Comparison of ENCODE assay signal across 8 cellular contexts in the genomic region with DNA sequence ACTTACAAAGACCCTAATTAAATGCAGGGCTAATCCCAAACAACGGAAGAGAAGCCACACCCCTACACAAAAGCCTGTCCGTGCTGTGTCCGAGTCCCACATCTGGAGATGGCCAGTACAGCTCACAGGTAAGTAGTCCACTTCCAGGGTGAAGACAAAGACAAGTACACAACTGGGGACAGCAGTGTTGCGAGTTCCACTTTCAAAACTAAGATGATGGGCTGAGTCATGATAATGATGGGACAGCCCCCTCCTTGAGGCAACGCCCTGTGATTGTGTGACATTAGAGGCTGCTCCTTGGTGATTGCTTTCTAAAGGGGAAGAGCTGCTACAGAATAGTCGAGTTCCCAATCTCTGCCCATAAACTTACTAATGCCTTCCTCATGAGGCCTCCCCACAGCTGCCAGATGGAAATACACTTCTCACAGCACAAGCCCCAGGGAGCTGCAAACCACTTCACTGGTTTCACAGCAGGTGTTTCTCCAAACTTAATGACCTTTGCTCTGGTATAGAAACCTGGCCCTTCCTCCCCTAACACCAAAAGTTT. TPM values are rescaled to one million over a fixed set of nuclear protein-coding genes. Genes with fewer than 3 reads are reported as not detected.
DNase-seq lines count a peak whose midpoint lies in the region; ATAC-seq and TF ChIP-seq lines count a peak whose summit lies in the region.

No MANE protein-coding gene starts in this region.

- no peaks in the 10 kb centered on the region; the same call in 1 of the 2 replicates for H3K27me3 Mint-ChIP-seq in HFFc6 (ENCODE audit: insufficient read depth)

- no peak overlapping the region for H3K4me3 ChIP-seq in osteoblast (ENCODE audit: insufficient read depth, low read length)

- H3K79me2 ChIP-seq in osteoblast (ENCODE audit: insufficient read depth, low read length): no peaks in the 10 kb centered on the region

- DNase-seq in NOMO-1 treated with DMSO at 0.1 percent for 48 hours (lab: John Stamatoyannopoulos, UW; ENCODE audit: unreplicated experiment): peak; percentile 97
- DNase-seq in iPS-NIHi11 (ENCODE audit: low spot score): peak; percentile 33
- DNase-seq in osteoblast (ENCODE audit: insufficient read length, low spot score, missing footprints): no peak
- no peak for DNase-seq in HFFc6
- no peak for DNase-seq in GDM1 (lab: John Stamatoyannopoulos, UW)
- no peak for DNase-seq in hypothalamus (lab: John Stamatoyannopoulos, UW)

- H3K4me2 ChIP-seq in osteoblast (ENCODE audit: insufficient read depth, low read length): no peak overlapping the region

- no peak overlapping the region for H3K27ac ChIP-seq in osteoblast (ENCODE audit: low read depth, low read length)

- H3K27ac Mint-ChIP-seq in HFFc6: no peak overlapping the region

- no peaks in the 10 kb centered on the region for H3K9me3 ChIP-seq in osteoblast (ENCODE audit: low read depth, low read length)

- H3K9me3 Mint-ChIP-seq in HFFc6: no peaks in the 10 kb centered on the region

- H3K4me1 Mint-ChIP-seq in HFFc6 (ENCODE audit: low read depth): peaks cover 26% of the 10 kb centered on the region

- no peak for TF ChIP-seq CTCF in osteoblast (IDR thresholded peaks at IDR 0.05; ENCODE audit: extremely low read depth, low read depth, low read length)
- TF ChIP-seq CTCF in HFFc6 (IDR thresholded peaks at IDR 0.05): no peak

- ATAC-seq in GM18909 (IDR thresholded peaks at IDR 0.05; ENCODE audit: poor library complexity, unreplicated experiment) (peak; percentile 88), HG02571 (IDR thresholded peaks at IDR 0.05; ENCODE audit: unreplicated experiment) (peak; percentile 85)

- H3K4me3 Mint-ChIP-seq in HFFc6: no peak overlapping the region

- no peak overlapping the region for H2AFZ ChIP-seq in osteoblast (ENCODE audit: low read length)

- H3K36me3 Mint-ChIP-seq in HFFc6 (ENCODE audit: low read depth): peaks cover 34% of the 10 kb centered on the region

- no peaks in the 10 kb centered on the region for H3K27me3 ChIP-seq in osteoblast (ENCODE audit: insufficient read depth, low read length)

- peaks cover 11% of the 10 kb centered on the region for H3K4me1 ChIP-seq in osteoblast (ENCODE audit: insufficient read depth, low read length)

- H3K36me3 ChIP-seq in osteoblast (ENCODE audit: insufficient read depth, low read length): peaks cover 33% of the 10 kb centered on the region

- no peaks in the 10 kb centered on the region for H4K20me1 ChIP-seq in osteoblast (ENCODE audit: insufficient read depth, low read length)

RNA-seq across cellular contexts. Expression of a gene that starts 27.6 kb away (rescaled TPM):
- 11.9 and 12.7 TPM in 2 replicates for total RNA-seq in osteoblast
- 10 to 100 TPM; 32.9 to 39.6 (median 34.7) TPM for total RNA-seq in HFFc6 (2021; fragmentation: NEBNext Ultra II Directional; extraction: Animal tissue kit (Norgen Biotek cat#: 25700))

RNA-seq across cellular contexts. Expression of a gene that starts 56.8 kb away (rescaled TPM):
- 11.6 and 12.4 TPM in 2 replicates for total RNA-seq in osteoblast
- 1 to 10 TPM; 3.0 to 4.8 (median 3.9) TPM for total RNA-seq in HFFc6 (2021; fragmentation: NEBNext Ultra II Directional; extraction: Animal tissue kit (Norgen Biotek cat#: 25700))

RNA-seq across cellular contexts. Expression of a gene that starts 58.3 kb away (rescaled TPM):
- 1.8 and 2.2 TPM in 2 replicates for total RNA-seq in osteoblast
- 10 to 100 TPM; 15.5 to 21.9 (median 20.0) TPM for total RNA-seq in HFFc6 (2021; fragmentation: NEBNext Ultra II Directional; extraction: Animal tissue kit (Norgen Biotek cat#: 25700))

Comparison
In these comparisons a context has a peak if more than half of its experiments do, and no peak if none do; other contexts are left out.
1. DNase-seq: peak in NOMO-1 treated with DMSO at 0.1 percent for 48 hours (single experiment) and iPS-NIHi11 (single experiment); none in osteoblast (single experiment), HFFc6 (single experiment), GDM1 (single experiment) and hypothalamus (0 of 51).